29 cellular contexts compared by ENCODE assay signal in the genomic region with DNA sequence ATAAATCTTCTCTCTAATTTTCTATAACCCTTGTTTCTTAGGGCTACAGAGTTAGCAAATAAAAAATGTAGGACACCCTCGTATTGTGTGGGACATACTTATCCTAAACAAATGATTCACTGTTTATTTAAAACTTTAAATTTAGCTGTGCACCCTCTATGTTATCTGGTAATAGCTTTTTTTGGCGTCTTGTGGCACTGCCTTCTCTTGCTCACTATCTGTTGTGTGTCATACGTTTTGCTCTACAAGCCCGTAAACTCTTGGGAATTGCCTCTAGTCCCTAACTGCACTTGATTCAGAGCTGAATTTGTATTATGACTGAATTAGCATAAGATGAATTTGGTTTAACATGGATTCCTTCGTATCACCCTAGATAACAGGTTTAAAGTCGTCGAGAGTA.
"Had no signal": no experiment of that assay in that cellular context is flagged by ENCODE, and none has a peak within 500 bp of the region (broad histone marks: within the 10 kb centered on the region; RNA-seq: fewer than 3 reads in every experiment).

No MANE protein-coding gene starts in this region.

- H3K9me3 Mint-ChIP-seq: activated naive CD8-positive, alpha-beta T cell treated with anti-CD3 and anti-CD28 coated beads, Interleukin-2, amount 10 ng/mL, durations not matched to agents 7 days and 5 days; dendritic cell treated with granulocyte-macrophage colony-stimulating factor and Interleukin-4, amounts not matched to agents 40 ng/mL and 50 ng/mL, for 4 days; nephron progenitor cell; type B pancreatic cell had no signal

- ATAC-seq: left cardiac atrium; left ventricle myocardium superior; pancreas; stimulated activated naive B cell treated with anti-CD40 and anti-IgM and Interleukin-4, amounts not matched to agents 10 μg/mL and 1 μg/mL and 100 μg/mL, for 72 hours had no signal

- H3K4me1 ChIP-seq: pancreas, prostate gland had no signal

- H3K9me3 ChIP-seq: esophagus squamous epithelium, neutrophil, pancreas, prostate gland, stomach, suprapubic skin, vagina had no signal

- H3K27me3 ChIP-seq: esophagus squamous epithelium, hepatocyte, neutrophil, stomach, suprapubic skin, vagina had no signal

- H3K36me3 ChIP-seq: esophagus squamous epithelium, neutrophil, pancreas, prostate gland, stomach, suprapubic skin, vagina had no signal

- H3K4me3 ChIP-seq: esophagus squamous epithelium, hepatocyte, pancreas, prostate gland, stomach, suprapubic skin, vagina had no signal

- H3K27me3 Mint-ChIP-seq: activated naive CD8-positive, alpha-beta T cell treated with anti-CD3 and anti-CD28 coated beads, Interleukin-2, amount 10 ng/mL, durations not matched to agents 7 days and 5 days; dendritic cell treated with granulocyte-macrophage colony-stimulating factor and Interleukin-4, amounts not matched to agents 40 ng/mL and 50 ng/mL, for 4 days had no signal

- H3K36me3 Mint-ChIP-seq: activated naive CD8-positive, alpha-beta T cell treated with anti-CD3 and anti-CD28 coated beads, Interleukin-2, amount 10 ng/mL, durations not matched to agents 7 days and 5 days; naive B cell; stimulated activated naive B cell treated with anti-CD40 and anti-IgM and Interleukin-4, amounts not matched to agents 10 μg/mL and 1 μg/mL and 100 μg/mL, for 72 hours; type B pancreatic cell had no signal

- H3K4me1 Mint-ChIP-seq: activated naive CD8-positive, alpha-beta T cell treated with anti-CD3 and anti-CD28 coated beads, Interleukin-2, amount 10 ng/mL, durations not matched to agents 7 days and 5 days; naive B cell; stimulated activated naive B cell treated with anti-CD40 and anti-IgM and Interleukin-4, amounts not matched to agents 10 μg/mL and 1 μg/mL and 100 μg/mL, for 72 hours had no signal

- H3K27ac ChIP-seq: hepatocyte, neutrophil, pancreas, prostate gland, suprapubic skin, vagina, VCaP had no signal

- H2AFZ ChIP-seq: hepatocyte had no signal

- DNase-seq: activated CD4-positive, alpha-beta T cell treated with anti-CD3 and anti-CD28 coated beads for 4 hours; activated CD4-positive, alpha-beta T cell treated with anti-CD3 and anti-CD28 coated beads, Interleukin-2, amount 50 U/mL, for 4 hours; activated CD8-positive, alpha-beta memory T cell treated with anti-CD3 and anti-CD28 coated beads for 24 hours; activated effector memory CD4-positive, alpha-beta T cell treated with anti-CD3 and anti-CD28 coated beads, Interleukin-2, amount 50 U/mL, for 16 hours; activated naive CD4-positive, alpha-beta T cell treated with anti-CD3 and anti-CD28 coated beads for 36 hours; activated naive CD8-positive, alpha-beta T cell treated with anti-CD3 and anti-CD28 coated beads, Interleukin-2, amount 10 ng/mL, durations not matched to agents 7 days and 5 days; amniotic stem cell; caudate nucleus; effector CD4-positive, alpha-beta T cell; esophagus squamous epithelium; glutamatergic neuron; left cardiac atrium; left ventricle myocardium superior; naive B cell; nephron progenitor cell; pancreas; stimulated activated CD4-positive, alpha-beta T cell treated with anti-CD3 and anti-CD28 coated beads, Interleukin-15, amount 100 ng/mL, for 24 hours; stimulated activated CD4-positive, alpha-beta T cell treated with anti-CD3 and anti-CD28 coated beads, Interleukin-2, amount 100 ng/mL, for 24 hours; stimulated activated naive B cell treated with anti-CD40 and anti-IgM and Interleukin-4, amounts not matched to agents 10 μg/mL and 1 μg/mL and 100 μg/mL, for 72 hours; stomach had no signal

- H3K79me2 ChIP-seq: hepatocyte had no signal

- H3K27ac Mint-ChIP-seq: activated naive CD4-positive, alpha-beta T cell treated with anti-CD3 and anti-CD28 coated beads for 36 hours; activated naive CD8-positive, alpha-beta T cell treated with anti-CD3 and anti-CD28 coated beads, Interleukin-2, amount 10 ng/mL, durations not matched to agents 7 days and 5 days; activated T-helper 1 cell treated with anti-CD3 and anti-CD28 coated beads, Interleukin-12 subunit alpha, Interleukin-12 subunit beta, Interleukin-2, Interleukin-4 antibody, amounts not matched to agents 30 ng/mL and 10 ng/mL and 1 ng/mL, durations not matched to agents 14 hours and 24 hours and 36 hours; dendritic cell treated with granulocyte-macrophage colony-stimulating factor and Interleukin-4, amounts not matched to agents 40 ng/mL and 50 ng/mL, for 4 days; naive B cell; nephron progenitor cell; stimulated activated naive B cell treated with anti-CD40 and anti-IgM and Interleukin-4, amounts not matched to agents 10 μg/mL and 1 μg/mL and 100 μg/mL, for 72 hours; type B pancreatic cell had no signal

- H3K4me3 Mint-ChIP-seq: activated naive CD4-positive, alpha-beta T cell treated with anti-CD3 and anti-CD28 coated beads for 36 hours; activated naive CD8-positive, alpha-beta T cell treated with anti-CD3 and anti-CD28 coated beads, Interleukin-2, amount 10 ng/mL, durations not matched to agents 7 days and 5 days; activated T-helper 1 cell treated with anti-CD3 and anti-CD28 coated beads, Interleukin-12 subunit alpha, Interleukin-12 subunit beta, Interleukin-2, Interleukin-4 antibody, amounts not matched to agents 30 ng/mL and 10 ng/mL and 1 ng/mL, durations not matched to agents 14 hours and 24 hours and 36 hours; dendritic cell treated with granulocyte-macrophage colony-stimulating factor and Interleukin-4, amounts not matched to agents 40 ng/mL and 50 ng/mL, for 4 days; naive B cell; nephron progenitor cell; stimulated activated naive B cell treated with anti-CD40 and anti-IgM and Interleukin-4, amounts not matched to agents 10 μg/mL and 1 μg/mL and 100 μg/mL, for 72 hours; type B pancreatic cell had no signal

- H3K4me2 ChIP-seq: hepatocyte had no signal
